Comparison of ENCODE assay signal across 11 cellular contexts in the genomic region with DNA sequence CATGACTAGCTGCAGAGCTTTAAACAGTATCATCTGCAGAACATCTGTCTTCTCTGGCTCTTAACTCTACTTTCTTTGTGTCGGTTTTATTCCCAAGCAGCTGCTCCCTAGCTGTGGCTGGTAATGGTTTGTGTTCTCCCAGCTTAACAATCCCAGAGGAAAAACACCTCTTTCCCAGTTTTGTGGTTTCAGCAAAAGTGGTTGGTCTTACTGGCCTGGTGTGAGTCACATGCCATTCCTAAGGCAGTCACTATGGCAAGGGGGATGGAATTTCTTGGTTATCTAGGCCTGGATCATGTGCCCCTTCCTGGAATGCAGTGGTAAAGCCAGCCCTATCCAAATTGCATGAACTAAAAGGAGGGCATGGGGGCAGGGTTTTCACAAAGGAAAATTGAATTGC. TPM values are rescaled to one million over a fixed set of nuclear protein-coding genes. Genes with fewer than 3 reads are reported as not detected.
A peak's percentile ranks its signal among the peaks of the same experiment; 100 is the strongest.
DNase-seq lines count a peak whose midpoint lies in the region; ATAC-seq, FAIRE-seq and TF ChIP-seq lines count a peak whose summit lies in the region.
"Had no signal": no experiment of that assay in that cellular context is flagged by ENCODE, and none has a peak within 500 bp of the region (broad histone marks: within the 10 kb centered on the region; RNA-seq: fewer than 3 reads in every experiment).

No MANE protein-coding gene starts in this region.

- no peaks in the 10 kb centered on the region for H3K4me1 Mint-ChIP-seq in activated T-cell treated with anti-CD3 and anti-CD28 coated beads, Interleukin-2, amount 50 U/mL, for 4 hours (ENCODE audit: low read depth)
- peaks cover 29% of the 10 kb centered on the region for H3K4me1 Mint-ChIP-seq in CD14-positive monocyte

- H3K9me3 Mint-ChIP-seq in activated T-cell treated with anti-CD3 and anti-CD28 coated beads, Interleukin-2, amount 50 U/mL, for 4 hours, result no peaks in the 10 kb centered on the region
- peaks cover 0 to 3% (median 0%) of the 10 kb centered on the region in 7 donors for H3K9me3 Mint-ChIP-seq in CD14-positive monocyte
- H3K9me3 Mint-ChIP-seq: CD4-positive, CD25-positive, alpha-beta regulatory T cell had no signal

- no peak overlapping the region for H3K4me3 Mint-ChIP-seq in activated T-cell treated with anti-CD3 and anti-CD28 coated beads, Interleukin-2, amount 50 U/mL, for 4 hours
- no peak overlapping the region for H3K4me3 Mint-ChIP-seq in CD14-positive monocyte
- H3K4me3 Mint-ChIP-seq: CD4-positive, CD25-positive, alpha-beta regulatory T cell had no signal

- H3K27me3 Mint-ChIP-seq in activated T-cell treated with anti-CD3 and anti-CD28 coated beads, Interleukin-2, amount 50 U/mL, for 4 hours (ENCODE audit: low read depth), result no peaks in the 10 kb centered on the region
- H3K27me3 Mint-ChIP-seq in CD14-positive monocyte (ENCODE audit: low read depth in 3 of 3), result no peaks in the 10 kb centered on the region
- H3K27me3 Mint-ChIP-seq: CD4-positive, CD25-positive, alpha-beta regulatory T cell had no signal

- ATAC-seq in activated T-cell treated with anti-CD3 and anti-CD28 coated beads, Interleukin-2, amount 50 U/mL, for 4 hours, result no peak

- intact Hi-C loops in CD14-positive monocyte (cut with micrococcal nuclease), result no loop called here

- peaks cover 23% of the 10 kb centered on the region for H3K36me3 Mint-ChIP-seq in activated T-cell treated with anti-CD3 and anti-CD28 coated beads, Interleukin-2, amount 50 U/mL, for 4 hours (ENCODE audit: insufficient read depth)
- H3K36me3 Mint-ChIP-seq in CD14-positive monocyte, result peaks cover 38 to 45% of the 10 kb centered on the region in 2 donors

- TF ChIP-seq CTCF in choroid plexus epithelial cell (conservative IDR thresholded peaks at IDR 0.05; ENCODE audit: low read depth, low read length) (no peak), CD14-positive monocyte (IDR thresholded peaks at IDR 0.05) (no peak)

- peak; percentile 9 for DNase-seq in 8988T
- peak; percentile 88 for DNase-seq in HTR-8/SVneo (ENCODE audit: insufficient read length, low spot score)
- peak; percentile 89 for DNase-seq in choroid plexus epithelial cell (ENCODE audit: low read depth)
- DNase-seq in kidney glomerular epithelial cell (lab: John Stamatoyannopoulos, UW), result peak; percentile 97
- DNase-seq in activated T-cell treated with anti-CD3 and anti-CD28 coated beads, Interleukin-2, amount 50 U/mL, for 4 hours, result no peak
- DNase-seq in NCI-H1436 (lab: John Stamatoyannopoulos, UW), result no peak
- DNase-seq in NCI-H2081 (lab: John Stamatoyannopoulos, UW), result no peak
- DNase-seq in CD14-positive monocyte (ENCODE audit: low spot score), result no peak
- DNase-seq: activated CD8-positive, alpha-beta memory T cell treated with anti-CD3 and anti-CD28 coated beads, Interleukin-2, amount 50 U/mL, for 4 hours; CD4-positive, CD25-positive, alpha-beta regulatory T cell; NCI-H2029 had no signal

- no peak overlapping the region for H3K4me3 ChIP-seq in choroid plexus epithelial cell (ENCODE audit: low read depth, low read length)

- no peak overlapping the region for H3K27ac Mint-ChIP-seq in CD14-positive monocyte
- H3K27ac Mint-ChIP-seq: CD4-positive, CD25-positive, alpha-beta regulatory T cell had no signal

- peak; percentile 99 for FAIRE-seq in HTR-8/SVneo (lab: Jason Lieb, UNC)

RNA-seq across cellular contexts. Expression of a gene that starts 27.4 kb away (rescaled TPM):
- under 1 TPM in 1 of 3 donors, not detected in 2; 0.15 TPM for total RNA-seq in activated T-cell treated with anti-CD3 and anti-CD28 coated beads, Interleukin-2, amount 50 U/mL, for 4 hours
- under 1 TPM in 1 of 2 donors, not detected in 1; 0.83 TPM for polyA plus RNA-seq in CD14-positive monocyte

RNA-seq across cellular contexts. Expression of a gene that starts 44.3 kb away (rescaled TPM):
- total RNA-seq in activated T-cell treated with anti-CD3 and anti-CD28 coated beads, Interleukin-2, amount 50 U/mL, for 4 hours, result 1 to 10 TPM; 5.0 to 7.0 (median 7.0) TPM
- polyA plus RNA-seq in CD14-positive monocyte, result 100 to 1,000 TPM; 166 to 267 TPM

RNA-seq across cellular contexts. Expression of a gene that starts 51.8 kb away (rescaled TPM):
- total RNA-seq in activated T-cell treated with anti-CD3 and anti-CD28 coated beads, Interleukin-2, amount 50 U/mL, for 4 hours, result 10 to 100 TPM; 18.4 to 25.1 (median 19.4) TPM
- polyA plus RNA-seq in CD14-positive monocyte, result 100 to 1,000 TPM; 125 to 138 TPM

Comparison
In these comparisons a context has a peak if more than half of its experiments do, and no peak if none do; other contexts are left out.
1. DNase-seq: peak in 8988T (single experiment), HTR-8/SVneo (single experiment), choroid plexus epithelial cell (single experiment) and kidney glomerular epithelial cell (single experiment); none in activated T-cell treated with anti-CD3 and anti-CD28 coated beads, Interleukin-2, amount 50 U/mL, for 4 hours (single experiment), NCI-H1436 (single experiment), NCI-H2081 (0 of 2) and CD14-positive monocyte (single experiment).